Comparison of ENCODE assay signal across 14 cellular contexts in genomic region chr14:52693532-52693931, GRCh38. TPM values are rescaled to one million over a fixed set of nuclear protein-coding genes. Genes with fewer than 3 reads are reported as not detected.
DNase-seq lines count a peak whose midpoint lies in the region; ATAC-seq, FAIRE-seq and TF ChIP-seq lines count a peak whose summit lies in the region.
"Had no signal": no experiment of that assay in that cellular context is flagged by ENCODE, and none has a peak within 500 bp of the region (broad histone marks: within the 10 kb centered on the region; RNA-seq: fewer than 3 reads in every experiment).

No MANE protein-coding gene starts in this region.

- no peak for FAIRE-seq in HepG2 (lab: Jason Lieb, UNC)
- FAIRE-seq: pancreas had no signal

- no peaks in the 10 kb centered on the region for H3K9me3 Mint-ChIP-seq in stimulated activated naive CD8-positive, alpha-beta T cell treated with anti-CD3 and anti-CD28 coated beads, Interleukin-15, amount 100 ng/mL, for 72 hours

- H3K9ac ChIP-seq in HepG2 (ENCODE audit: insufficient read depth, low read depth, low read length) (peak overlapping the region; percentile 82; the same call in 1 of the 2 replicates), SU-DHL-6 (ENCODE audit: low read length) (no peak overlapping the region)

- BruUV-seq in HepG2 (replicated peaks; lab: Mats Ljungman, UMichigan) = no TSS peak

- CTCF ChIA-PET in HepG2 (lab: Yijun Ruan, JAX; ENCODE audit: low intra/inter-chr PET ratio, low total read pairs) = no interaction called here

- no peaks in the 10 kb centered on the region for H3K27me3 Mint-ChIP-seq in stimulated activated naive CD8-positive, alpha-beta T cell treated with anti-CD3 and anti-CD28 coated beads, Interleukin-15, amount 100 ng/mL, for 72 hours

- H3K4me3 ChIP-seq in HepG2 (replicated peaks in 1 of 3; ENCODE audit: insufficient read depth in 1 of 3, low read depth in 2 of 3, low read length in 3 of 3) (peak overlapping the region; percentile 75 to 90 (median 86)), right lobe of liver (no peak overlapping the region), SU-DHL-6 (ENCODE audit: insufficient read depth, low read length, poor library complexity, severe bottlenecking) (no peak overlapping the region)

- H3K27ac ChIP-seq in HepG2 (ENCODE audit: extremely low read length, insufficient read depth, low read length) (peak overlapping the region; percentile 80), right lobe of liver (no peak overlapping the region), SU-DHL-6 (ENCODE audit: low read depth, low read length) (no peak overlapping the region), epithelial cell of prostate (peak overlapping the region; percentile 95)

- H3K4me2 ChIP-seq in HepG2 (ENCODE audit: low read depth, low read length) (peak overlapping the region; percentile 60), SU-DHL-6 (ENCODE audit: low read depth, low read length, poor library complexity, severe bottlenecking) (peak overlapping the region; percentile 80)

- H3K4me1 ChIP-seq in HepG2 (ENCODE audit: insufficient read depth, low read length) = peaks cover 75% of the 10 kb centered on the region
- peaks cover 0 to 28% (median 4%) of the 10 kb centered on the region in 4 donors for H3K4me1 ChIP-seq in right lobe of liver

- peak overlapping the region; percentile 69 to 80 for H3K4me3 Mint-ChIP-seq in stimulated activated naive CD8-positive, alpha-beta T cell treated with anti-CD3 and anti-CD28 coated beads, Interleukin-15, amount 100 ng/mL, for 72 hours

- TF ChIP-seq RAD21 in HepG2 (CRISPR knock-in tag; IDR thresholded peaks at IDR 0.05) = no peak

- 70% methylated on average over 7 of the region's 7 CpGs for WGBS in HepG2 (ENCODE audit: low lambda C conversion rate)
- WGBS in right lobe of liver (ENCODE audit: insufficient coverage, low coverage, low lambda C conversion rate, missing lambda C conversion rate) = 93% methylated on average over 7 of the region's 7 CpGs

- ATAC-seq in HepG2 = no peak
- ATAC-seq in right lobe of liver = no peak
- no peak for ATAC-seq in stimulated activated naive CD8-positive, alpha-beta T cell treated with anti-CD3 and anti-CD28 coated beads, Interleukin-15, amount 100 ng/mL, for 72 hours
- no peak for ATAC-seq in GM18520 (IDR thresholded peaks at IDR 0.05; ENCODE audit: unreplicated experiment)
- ATAC-seq: pancreas had no signal

- in situ Hi-C loops in HepG2 (cut with HindIII; ENCODE audit: extremely low pct_ligation_motif_present, low pct_unique_long_range_greater_than_20kb) = no loop called here

- DNase-seq in HepG2 (ENCODE audit: low spot score) (no peak), right lobe of liver (no peak), epithelial cell of prostate (ENCODE audit: low read depth, low spot score) (no peak), amygdala (lab: John Stamatoyannopoulos, UW) (no peak), GM19240 (ENCODE audit: insufficient read length, low spot score) (no peak)
- no peak for DNase-seq in stimulated activated naive CD8-positive, alpha-beta T cell treated with anti-CD3 and anti-CD28 coated beads, Interleukin-15, amount 100 ng/mL, for 72 hours
- DNase-seq: dermis blood vessel endothelial cell; left ventricle myocardium inferior; MV-4-11; pancreas; stimulated activated CD4-positive, alpha-beta T cell treated with anti-CD3 and anti-CD28 coated beads, Interleukin-1b, Interleukin-23, amount 100 ng/mL, for 48 hours; stomach had no signal

- H3K36me3 ChIP-seq in HepG2 (replicated peaks in 1 of 2; ENCODE audit: control insufficient read depth in 1 of 2, insufficient read depth in 2 of 2, low read length in 2 of 2) (no peaks in the 10 kb centered on the region), right lobe of liver (no peaks in the 10 kb centered on the region), SU-DHL-6 (ENCODE audit: low read length) (no peaks in the 10 kb centered on the region; the same call in 1 of the 2 replicates)
- H3K36me3 ChIP-seq: left ventricle myocardium inferior, pancreas, stomach had no signal

- no peak for TF ChIP-seq EP300 in HepG2 (IDR thresholded peaks at IDR 0.05; ENCODE audit: low read depth in 2 of 2, low read length in 2 of 2)
- no peak for TF ChIP-seq EP300 in HepG2 (CRISPR knock-in tag; IDR thresholded peaks at IDR 0.05; ENCODE audit: borderline replicate concordance)

- no peaks in the 10 kb centered on the region for H3K9me2 ChIP-seq in SU-DHL-6 (replicated peaks; ENCODE audit: insufficient read depth, low read length)

- intact Hi-C loops in HepG2 (cut with micrococcal nuclease; ENCODE audit: unreplicated experiment) = no loop called here
- intact Hi-C loops in right lobe of liver (cut with DNase I) = no loop called here

- TF ChIP-seq CTCF in HepG2 (CRISPR knock-in tag; IDR thresholded peaks at IDR 0.05) (no peak), right lobe of liver (IDR thresholded peaks at IDR 0.05) (no peak), SU-DHL-6 (IDR thresholded peaks at IDR 0.05; ENCODE audit: insufficient read depth, low read length, poor library complexity, severe bottlenecking) (no peak)

- POLR2A ChIA-PET in HepG2 (lab: Yijun Ruan, JAX) = no interaction called here

- no peak for TF ChIP-seq POLR2A in HepG2 (IDR thresholded peaks at IDR 0.05; ENCODE audit: insufficient read depth in 1 of 2, low read depth in 2 of 2, low read length in 2 of 2)
- no peak for TF ChIP-seq POLR2A in right lobe of liver (IDR thresholded peaks at IDR 0.05)

- H3K9me3 ChIP-seq in HepG2 (ENCODE audit: low read length) = no peaks in the 10 kb centered on the region
- H3K9me3 ChIP-seq in right lobe of liver = no peaks in the 10 kb centered on the region
- H3K9me3 ChIP-seq in SU-DHL-6 (ENCODE audit: insufficient read depth, low read length) = no peaks in the 10 kb centered on the region
- H3K9me3 ChIP-seq: left ventricle myocardium inferior, pancreas, stomach had no signal

- peak overlapping the region in 1 of 2 donors; percentile 71 for H3K27ac Mint-ChIP-seq in stimulated activated naive CD8-positive, alpha-beta T cell treated with anti-CD3 and anti-CD28 coated beads, Interleukin-15, amount 100 ng/mL, for 72 hours

- H3K79me2 ChIP-seq in HepG2 (ENCODE audit: insufficient read depth, low read length) (peaks cover 66% of the 10 kb centered on the region), SU-DHL-6 (ENCODE audit: insufficient read depth, low read length) (peaks cover 67% of the 10 kb centered on the region)

- H2AFZ ChIP-seq in HepG2 (ENCODE audit: low read length) = no peak overlapping the region
- H2AFZ ChIP-seq in SU-DHL-6 (ENCODE audit: low read depth, low read length, severe bottlenecking) = no peak overlapping the region

- peaks cover 57% of the 10 kb centered on the region for H3K4me1 Mint-ChIP-seq in stimulated activated naive CD8-positive, alpha-beta T cell treated with anti-CD3 and anti-CD28 coated beads, Interleukin-15, amount 100 ng/mL, for 72 hours

- H3K27me3 ChIP-seq in HepG2 (ENCODE audit: control insufficient read depth in 1 of 2, insufficient read depth in 2 of 2, low read length in 2 of 2) (no peaks in the 10 kb centered on the region; a peak in 1 of 5 replicates), right lobe of liver (no peaks in the 10 kb centered on the region), SU-DHL-6 (ENCODE audit: low read length) (no peaks in the 10 kb centered on the region)
- H3K27me3 ChIP-seq: pancreas, stomach had no signal

- peaks cover 9% of the 10 kb centered on the region; the same call in 1 of the 2 replicates for H3F3A ChIP-seq in SU-DHL-6 (ENCODE audit: insufficient read depth)

- H4K20me1 ChIP-seq in HepG2 (ENCODE audit: insufficient read depth, low read length) (peaks cover 39% of the 10 kb centered on the region), SU-DHL-6 (ENCODE audit: low read depth, low read length) (peaks cover 19% of the 10 kb centered on the region)

RNA-seq across cellular contexts. Expression of gene ERO1A, which starts 1.8 kb away (rescaled TPM):
- 39.5 and 60.3 TPM in 2 replicates for total RNA-seq in HepG2 (2016; rRNA removed; fragmentation: Illumina TruSeq; extraction: Trizol)
- 11.0 and 16.4 TPM in 2 replicates for total RNA-seq in HepG2 (2016; cell fraction: cytosol; rRNA removed; fragmentation: Illumina TruSeq; extraction: Trizol; ENCODE audit: low read depth)
- total RNA-seq in HepG2 (2016; cell fraction: insoluble cytoplasmic fraction; rRNA removed; fragmentation: Illumina TruSeq; extraction: Trizol) = 39.4 and 62.3 TPM in 2 replicates
- 36.2 and 41.2 TPM in 2 replicates for total RNA-seq in HepG2 (2016; cell fraction: membrane; rRNA removed; fragmentation: Illumina TruSeq; extraction: Trizol)
- 68.5 and 75.0 TPM in 2 replicates for total RNA-seq in HepG2 (2016; cell fraction: nucleus; rRNA removed; fragmentation: Illumina TruSeq; extraction: Trizol)
- polyA plus RNA-seq in HepG2 (2011; rRNA removed) = 110 and 137 TPM in 2 replicates
- 61.7 and 85.2 TPM in 2 replicates for polyA plus RNA-seq in HepG2 (2011; cell fraction: cytosol; rRNA removed)
- 36.3 and 40.5 TPM in 2 replicates for polyA plus RNA-seq in HepG2 (2011; cell fraction: nucleus; rRNA removed)
- polyA plus RNA-seq in HepG2 (2012) = 77.7 and 120 TPM in 2 replicates
- polyA plus RNA-seq in HepG2 (2016; cell fraction: cytosol; fragmentation: Illumina TruSeq; extraction: Trizol; ENCODE audit: low read depth) = 10.9 and 16.5 TPM in 2 replicates
- 34.8 and 35.0 TPM in 2 replicates for polyA plus RNA-seq in HepG2 (2016; cell fraction: insoluble cytoplasmic fraction; fragmentation: Illumina TruSeq; extraction: Trizol; ENCODE audit: low read depth)
- 19.1 and 21.8 TPM in 2 replicates for polyA plus RNA-seq in HepG2 (2016; cell fraction: membrane; fragmentation: Illumina TruSeq; extraction: Trizol; ENCODE audit: low read depth)
- 70.3 and 77.8 TPM in 2 replicates for polyA plus RNA-seq in HepG2 (2016; cell fraction: nucleus; fragmentation: Illumina TruSeq; extraction: Trizol; ENCODE audit: insufficient read depth, low read depth)
- 16.0 and 42.3 TPM in 2 replicates for polyA minus RNA-seq in HepG2 (2011; rRNA and poly(A)+ RNA removed; ENCODE audit: low replicate concordance)
- 97.0 and 156 TPM in 2 replicates for polyA minus RNA-seq in HepG2 (2011; cell fraction: cytosol; rRNA and poly(A)+ RNA removed)
- polyA minus RNA-seq in HepG2 (2011; cell fraction: nucleus; rRNA and poly(A)+ RNA removed) = 90.4 and 99.5 TPM in 2 replicates
- total RNA-seq in right lobe of liver = 100 to 1,000 TPM in 1 of 6 experiments, 10 to 100 TPM in 5; 31.2 to 162 (median 37.9) TPM

RNA-seq across cellular contexts. Expression of gene PSMC6, which starts 13.5 kb away (rescaled TPM):
- 210 and 318 TPM in 2 replicates for total RNA-seq in HepG2 (2016; rRNA removed; fragmentation: Illumina TruSeq; extraction: Trizol)
- 30.8 and 32.7 TPM in 2 replicates for total RNA-seq in HepG2 (2016; cell fraction: cytosol; rRNA removed; fragmentation: Illumina TruSeq; extraction: Trizol; ENCODE audit: low read depth)
- 209 and 319 TPM in 2 replicates for total RNA-seq in HepG2 (2016; cell fraction: insoluble cytoplasmic fraction; rRNA removed; fragmentation: Illumina TruSeq; extraction: Trizol)
- total RNA-seq in HepG2 (2016; cell fraction: membrane; rRNA removed; fragmentation: Illumina TruSeq; extraction: Trizol) = 43.6 and 56.6 TPM in 2 replicates
- total RNA-seq in HepG2 (2016; cell fraction: nucleus; rRNA removed; fragmentation: Illumina TruSeq; extraction: Trizol) = 147 and 149 TPM in 2 replicates
- 67.6 and 90.0 TPM in 2 replicates for polyA plus RNA-seq in HepG2 (2011; rRNA removed)
- polyA plus RNA-seq in HepG2 (2011; cell fraction: cytosol; rRNA removed) = 24.7 and 40.4 TPM in 2 replicates
- polyA plus RNA-seq in HepG2 (2011; cell fraction: nucleus; rRNA removed) = 53.1 and 74.3 TPM in 2 replicates
- polyA plus RNA-seq in HepG2 (2012) = 74.5 and 94.0 TPM in 2 replicates
- polyA plus RNA-seq in HepG2 (2016; cell fraction: cytosol; fragmentation: Illumina TruSeq; extraction: Trizol; ENCODE audit: low read depth) = 13.4 and 15.5 TPM in 2 replicates
- 268 and 281 TPM in 2 replicates for polyA plus RNA-seq in HepG2 (2016; cell fraction: insoluble cytoplasmic fraction; fragmentation: Illumina TruSeq; extraction: Trizol; ENCODE audit: low read depth)
- polyA plus RNA-seq in HepG2 (2016; cell fraction: membrane; fragmentation: Illumina TruSeq; extraction: Trizol; ENCODE audit: low read depth) = 23.4 and 27.8 TPM in 2 replicates
- 186 and 191 TPM in 2 replicates for polyA plus RNA-seq in HepG2 (2016; cell fraction: nucleus; fragmentation: Illumina TruSeq; extraction: Trizol; ENCODE audit: insufficient read depth, low read depth)
- polyA minus RNA-seq in HepG2 (2011; rRNA and poly(A)+ RNA removed; ENCODE audit: low replicate concordance) = 23.9 and 42.3 TPM in 2 replicates
- 40.4 and 47.9 TPM in 2 replicates for polyA minus RNA-seq in HepG2 (2011; cell fraction: cytosol; rRNA and poly(A)+ RNA removed)
- 156 and 191 TPM in 2 replicates for polyA minus RNA-seq in HepG2 (2011; cell fraction: nucleus; rRNA and poly(A)+ RNA removed)
- 10 to 100 TPM; 40.7 to 63.0 (median 51.3) TPM for total RNA-seq in right lobe of liver

RNA-seq across cellular contexts. Expression of gene STYX, which starts 36.4 kb away (rescaled TPM):
- 10.9 and 15.6 TPM in 2 replicates for total RNA-seq in HepG2 (2016; rRNA removed; fragmentation: Illumina TruSeq; extraction: Trizol)
- 4.5 and 5.0 TPM in 2 replicates for total RNA-seq in HepG2 (2016; cell fraction: cytosol; rRNA removed; fragmentation: Illumina TruSeq; extraction: Trizol; ENCODE audit: low read depth)
- 11.0 and 15.6 TPM in 2 replicates for total RNA-seq in HepG2 (2016; cell fraction: insoluble cytoplasmic fraction; rRNA removed; fragmentation: Illumina TruSeq; extraction: Trizol)
- total RNA-seq in HepG2 (2016; cell fraction: membrane; rRNA removed; fragmentation: Illumina TruSeq; extraction: Trizol) = 14.1 and 14.7 TPM in 2 replicates
- total RNA-seq in HepG2 (2016; cell fraction: nucleus; rRNA removed; fragmentation: Illumina TruSeq; extraction: Trizol) = 10.3 and 11.2 TPM in 2 replicates
- polyA plus RNA-seq in HepG2 (2011; rRNA removed) = 5.7 and 6.6 TPM in 2 replicates
- 2.7 and 3.9 TPM in 2 replicates for polyA plus RNA-seq in HepG2 (2011; cell fraction: cytosol; rRNA removed)
- polyA plus RNA-seq in HepG2 (2011; cell fraction: nucleus; rRNA removed) = 2.7 and 3.5 TPM in 2 replicates
- 4.4 and 8.3 TPM in 2 replicates for polyA plus RNA-seq in HepG2 (2012)
- polyA plus RNA-seq in HepG2 (2016; cell fraction: cytosol; fragmentation: Illumina TruSeq; extraction: Trizol; ENCODE audit: low read depth) = 5.1 and 6.7 TPM in 2 replicates
- 20.7 and 22.1 TPM in 2 replicates for polyA plus RNA-seq in HepG2 (2016; cell fraction: insoluble cytoplasmic fraction; fragmentation: Illumina TruSeq; extraction: Trizol; ENCODE audit: low read depth)
- polyA plus RNA-seq in HepG2 (2016; cell fraction: membrane; fragmentation: Illumina TruSeq; extraction: Trizol; ENCODE audit: low read depth) = 11.1 and 11.8 TPM in 2 replicates
- 17.8 and 19.4 TPM in 2 replicates for polyA plus RNA-seq in HepG2 (2016; cell fraction: nucleus; fragmentation: Illumina TruSeq; extraction: Trizol; ENCODE audit: insufficient read depth, low read depth)
- polyA minus RNA-seq in HepG2 (2011; rRNA and poly(A)+ RNA removed; ENCODE audit: low replicate concordance) = 4.5 and 4.8 TPM in 2 replicates
- 5.7 and 5.8 TPM in 2 replicates for polyA minus RNA-seq in HepG2 (2011; cell fraction: cytosol; rRNA and poly(A)+ RNA removed)
- 8.9 and 11.7 TPM in 2 replicates for polyA minus RNA-seq in HepG2 (2011; cell fraction: nucleus; rRNA and poly(A)+ RNA removed)
- total RNA-seq in right lobe of liver = 10 to 100 TPM; 10.1 to 18.3 (median 13.1) TPM

Comparison
In these comparisons a context has a peak if more than half of its experiments do, and no peak if none do; other contexts are left out.
1. H3K27ac ChIP-seq: peak in HepG2 (single experiment) and epithelial cell of prostate (single experiment); none in right lobe of liver (0 of 3) and SU-DHL-6 (single experiment).
2. H3K4me3 ChIP-seq: peak in HepG2 (3 of 3); none in right lobe of liver (0 of 3) and SU-DHL-6 (single experiment).